In genomic region chr20:15902493-15902892, GRCh38 we compare ENCODE assay signal across 13 cellular contexts.
DNase-seq lines count a peak whose midpoint lies in the region; ATAC-seq and TF ChIP-seq lines count a peak whose summit lies in the region.
"Had no signal": no experiment of that assay in that cellular context is flagged by ENCODE, and none has a peak within 500 bp of the region (broad histone marks: within the 10 kb centered on the region; RNA-seq: fewer than 3 reads in every experiment).

No MANE protein-coding gene starts in this region.

- H3K4me1 Mint-ChIP-seq in GM23338 = no peaks in the 10 kb centered on the region

- TF ChIP-seq CTCF in GM23338 (conservative IDR thresholded peaks at IDR 0.05; ENCODE audit: low read depth in 2 of 2) = peak; percentile 63 to 75

- peaks cover 16% of the 10 kb centered on the region for H3K9me2 ChIP-seq in GM23338 (ENCODE audit: insufficient read depth)

- no peak overlapping the region for H3K4me3 ChIP-seq in GM23338
- H3K4me3 ChIP-seq in SJCRH30 = no peak overlapping the region
- no peak overlapping the region for H3K4me3 ChIP-seq in iPS DF 6.9 (ENCODE audit: low read length)
- no peak overlapping the region for H3K4me3 ChIP-seq in effector memory CD4-positive, alpha-beta T cell (ENCODE audit: insufficient read depth, low read depth, low read length, poor library complexity, severe bottlenecking)

- no peaks in the 10 kb centered on the region for H3K79me2 ChIP-seq in GM23338 (replicated peaks; ENCODE audit: insufficient read depth)

- H3K27me3 ChIP-seq in GM23338 (ENCODE audit: insufficient read depth) (no peaks in the 10 kb centered on the region), SJCRH30 (0 out of 2 replicates have a peak, but pooled peaks cover 3% of the 10 kb centered on the region), iPS DF 6.9 (ENCODE audit: control insufficient read depth, insufficient read depth, low read length) (no peaks in the 10 kb centered on the region)
- no peaks in the 10 kb centered on the region for H3K27me3 ChIP-seq in effector memory CD4-positive, alpha-beta T cell (replicated peaks; ENCODE audit: control insufficient read depth, insufficient read depth, low read length, poor library complexity, severe bottlenecking)

- no peak overlapping the region for H3K4me3 Mint-ChIP-seq in GM23338
- H3K4me3 Mint-ChIP-seq: T-helper 2 cell treated with Interferon-gamma antibody and Interleukin-4, amounts not matched to agents 5 μg/mL and 100 μg/mL, for 36 hours had no signal

- no peaks in the 10 kb centered on the region for H4K20me1 ChIP-seq in GM23338 (replicated peaks; ENCODE audit: insufficient read depth)

- DNase-seq in D341Med (ENCODE audit: low spot score) (peak; percentile 58), GM23338 (ENCODE audit: low spot score) (peak; percentile 68), SJCRH30 (peak; percentile 17 to 48), iPS DF 6.9 (ENCODE audit: low read depth, low spot score) (peak; percentile 29), amygdala (lab: John Stamatoyannopoulos, UW) (no peak)
- no peak for DNase-seq in stimulated activated naive CD4-positive, alpha-beta T cell treated with Interleukin-2 at 50 U/mL for 16 hours (lab: John Stamatoyannopoulos, UW)
- no peak for DNase-seq in stimulated activated CD4-positive, alpha-beta T cell treated with anti-CD3 and anti-CD28 coated beads, Interleukin-12 subunit alpha, Interleukin-12 subunit beta, amount 100 ng/mL, for 4 hours
- DNase-seq in effector memory CD4-positive, alpha-beta T cell = no peak
- DNase-seq: activated CD8-positive, alpha-beta memory T cell treated with anti-CD3 and anti-CD28 coated beads, Interleukin-2, amount 50 U/mL, for 4 hours; NCI-H510A; stimulated activated CD4-positive, alpha-beta T cell treated with anti-CD3 and anti-CD28 coated beads, Interleukin-1b, Interleukin-23, amount 100 ng/mL, for 48 hours had no signal

- H3K36me3 ChIP-seq in GM23338 (ENCODE audit: insufficient read depth) = no peaks in the 10 kb centered on the region
- H3K36me3 ChIP-seq in SJCRH30 = no peaks in the 10 kb centered on the region
- H3K36me3 ChIP-seq in iPS DF 6.9 (ENCODE audit: control insufficient read depth, insufficient read depth, low read length) = no peaks in the 10 kb centered on the region
- no peaks in the 10 kb centered on the region for H3K36me3 ChIP-seq in effector memory CD4-positive, alpha-beta T cell (ENCODE audit: control insufficient read depth, insufficient read depth, low read length)

- H3K27ac Mint-ChIP-seq in GM23338 = no peak overlapping the region
- H3K27ac Mint-ChIP-seq: T-helper 2 cell treated with Interferon-gamma antibody and Interleukin-4, amounts not matched to agents 5 μg/mL and 100 μg/mL, for 36 hours had no signal

- WGBS in iPS DF 6.9 (ENCODE audit: insufficient coverage, insufficient read length) = no CpG with 5 or more reads among the region's 9 CpGs

- H3K4me1 ChIP-seq in GM23338 (ENCODE audit: insufficient read depth) (no peaks in the 10 kb centered on the region), SJCRH30 (no peaks in the 10 kb centered on the region), iPS DF 6.9 (ENCODE audit: control insufficient read depth, insufficient read depth, low read length) (no peaks in the 10 kb centered on the region)
- H3K4me1 ChIP-seq in effector memory CD4-positive, alpha-beta T cell (ENCODE audit: control insufficient read depth, insufficient read depth, low read length, poor library complexity, severe bottlenecking) = no peaks in the 10 kb centered on the region

- H2AFZ ChIP-seq in GM23338 = no peak overlapping the region

- H3K4me2 ChIP-seq in GM23338 = no peak overlapping the region

- no peak overlapping the region for H3K27ac ChIP-seq in GM23338 (ENCODE audit: low read depth)
- H3K27ac ChIP-seq in SJCRH30 = no peak overlapping the region
- H3K27ac ChIP-seq in iPS DF 6.9 (ENCODE audit: low read length) = no peak overlapping the region
- no peak overlapping the region for H3K27ac ChIP-seq in effector memory CD4-positive, alpha-beta T cell (ENCODE audit: insufficient read depth, low read length, poor library complexity, severe bottlenecking)

- H3K9me3 ChIP-seq in SJCRH30 (replicated peaks) (no peaks in the 10 kb centered on the region), iPS DF 6.9 (ENCODE audit: control insufficient read depth, insufficient read depth, low read length) (no peaks in the 10 kb centered on the region)
- no peaks in the 10 kb centered on the region for H3K9me3 ChIP-seq in effector memory CD4-positive, alpha-beta T cell (ENCODE audit: control insufficient read depth, low read length)

- no peaks in the 10 kb centered on the region; the same call in 1 of the 3 replicates for H3K36me3 Mint-ChIP-seq in GM23338 (ENCODE audit: low read depth)

- peak; percentile 54 for ATAC-seq in GM23338
- ATAC-seq: esophagus mucosa had no signal

- peaks cover 3% of the 10 kb centered on the region; the same call in 1 of the 3 replicates for H3K9me3 Mint-ChIP-seq in GM23338

- no peaks in the 10 kb centered on the region for H3K27me3 Mint-ChIP-seq in GM23338 (ENCODE audit: insufficient read depth, low read depth, poor library complexity)

- H3F3A ChIP-seq in GM23338 (replicated peaks; ENCODE audit: low read depth) = no peaks in the 10 kb centered on the region

TF ChIP-seq in GM23338, 12 proteins besides CTCF, POLR2A, EP300 and RAD21 (continues in another document):
- TF ChIP-seq STAT1 (IDR thresholded peaks at IDR 0.05; ENCODE audit: unreplicated experiment) (no peak), JUNB (IDR thresholded peaks at IDR 0.05; ENCODE audit: unreplicated experiment) (no peak), ETS1 (IDR thresholded peaks at IDR 0.05) (no peak), EZH2phosphoT487 (IDR thresholded peaks at IDR 0.05; ENCODE audit: unreplicated experiment) (no peak), CREB1 (CRISPR knock-in tag; IDR thresholded peaks at IDR 0.05; ENCODE audit: low read depth) (no peak), ZNF462 (CRISPR knock-in tag; IDR thresholded peaks at IDR 0.05) (no peak)

Comparison
In these comparisons a context has a peak if more than half of its experiments do, and no peak if none do; other contexts are left out.
1. DNase-seq: peak in D341Med (single experiment), GM23338 (single experiment), SJCRH30 (2 of 2) and iPS DF 6.9 (single experiment); none in stimulated activated naive CD4-positive, alpha-beta T cell treated with Interleukin-2 at 50 U/mL for 16 hours (single experiment), amygdala (0 of 56), stimulated activated CD4-positive, alpha-beta T cell treated with anti-CD3 and anti-CD28 coated beads, Interleukin-12 subunit alpha, Interleukin-12 subunit beta, amount 100 ng/mL, for 4 hours (single experiment) and effector memory CD4-positive, alpha-beta T cell (0 of 3).